Comparison of ENCODE assay signal across 1 cellular context in the genomic region with DNA sequence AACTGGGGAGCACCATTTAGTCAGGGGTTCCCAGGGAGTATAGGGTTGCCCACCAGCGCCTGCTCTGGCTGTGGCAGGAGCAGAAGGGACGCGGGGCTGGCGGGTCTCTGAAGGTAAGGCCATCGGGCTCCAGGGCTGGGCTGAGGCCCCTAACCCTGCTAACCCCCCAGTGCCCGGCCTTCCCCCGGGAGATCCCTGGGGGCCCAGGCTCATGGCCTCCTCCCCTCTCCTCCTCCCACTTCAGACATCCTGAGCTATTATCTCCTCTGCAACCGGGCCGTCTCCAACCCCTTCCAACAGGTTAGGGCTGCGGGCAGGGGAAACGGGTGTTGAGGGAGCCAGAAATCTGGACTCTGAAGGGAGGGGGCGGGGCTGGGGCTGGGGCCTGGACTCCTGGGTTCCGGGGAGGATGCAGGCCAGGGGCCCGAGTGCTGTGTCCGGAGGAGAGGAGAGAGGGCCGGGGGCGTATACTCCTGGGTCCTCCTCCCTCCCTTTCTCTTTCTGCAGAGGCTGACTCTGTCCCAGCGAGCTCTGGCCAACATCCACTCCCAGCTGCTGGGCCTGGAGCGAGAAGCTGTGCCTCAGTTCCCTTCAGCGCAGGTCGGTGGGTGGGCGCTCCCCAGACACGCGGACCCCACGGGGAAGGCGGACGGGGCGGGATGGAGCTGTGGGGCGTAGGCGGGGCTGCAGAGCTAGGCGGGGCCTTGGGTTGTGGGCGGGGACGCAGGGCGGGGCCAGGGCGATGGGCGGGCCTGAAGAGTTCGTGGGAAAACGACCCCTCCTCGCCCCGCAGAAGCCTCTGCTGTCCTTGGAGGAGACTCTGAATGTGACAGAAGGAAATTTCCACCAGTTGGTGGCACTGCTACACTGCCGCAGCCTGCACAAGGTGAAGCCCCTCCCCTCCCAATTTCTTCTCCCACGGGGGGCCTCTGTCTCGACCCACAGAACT.
A peak's percentile ranks its signal among the peaks of the same experiment; 100 is the strongest.
TF ChIP-seq lines count a peak whose summit lies in the region.

No MANE protein-coding gene starts in this region.

TF ChIP-seq in HEK293, 187 proteins besides CTCF, POLR2A, EP300 and RAD21 (continued from another document and continues in another):
- TF ChIP-seq, protein P1, sequence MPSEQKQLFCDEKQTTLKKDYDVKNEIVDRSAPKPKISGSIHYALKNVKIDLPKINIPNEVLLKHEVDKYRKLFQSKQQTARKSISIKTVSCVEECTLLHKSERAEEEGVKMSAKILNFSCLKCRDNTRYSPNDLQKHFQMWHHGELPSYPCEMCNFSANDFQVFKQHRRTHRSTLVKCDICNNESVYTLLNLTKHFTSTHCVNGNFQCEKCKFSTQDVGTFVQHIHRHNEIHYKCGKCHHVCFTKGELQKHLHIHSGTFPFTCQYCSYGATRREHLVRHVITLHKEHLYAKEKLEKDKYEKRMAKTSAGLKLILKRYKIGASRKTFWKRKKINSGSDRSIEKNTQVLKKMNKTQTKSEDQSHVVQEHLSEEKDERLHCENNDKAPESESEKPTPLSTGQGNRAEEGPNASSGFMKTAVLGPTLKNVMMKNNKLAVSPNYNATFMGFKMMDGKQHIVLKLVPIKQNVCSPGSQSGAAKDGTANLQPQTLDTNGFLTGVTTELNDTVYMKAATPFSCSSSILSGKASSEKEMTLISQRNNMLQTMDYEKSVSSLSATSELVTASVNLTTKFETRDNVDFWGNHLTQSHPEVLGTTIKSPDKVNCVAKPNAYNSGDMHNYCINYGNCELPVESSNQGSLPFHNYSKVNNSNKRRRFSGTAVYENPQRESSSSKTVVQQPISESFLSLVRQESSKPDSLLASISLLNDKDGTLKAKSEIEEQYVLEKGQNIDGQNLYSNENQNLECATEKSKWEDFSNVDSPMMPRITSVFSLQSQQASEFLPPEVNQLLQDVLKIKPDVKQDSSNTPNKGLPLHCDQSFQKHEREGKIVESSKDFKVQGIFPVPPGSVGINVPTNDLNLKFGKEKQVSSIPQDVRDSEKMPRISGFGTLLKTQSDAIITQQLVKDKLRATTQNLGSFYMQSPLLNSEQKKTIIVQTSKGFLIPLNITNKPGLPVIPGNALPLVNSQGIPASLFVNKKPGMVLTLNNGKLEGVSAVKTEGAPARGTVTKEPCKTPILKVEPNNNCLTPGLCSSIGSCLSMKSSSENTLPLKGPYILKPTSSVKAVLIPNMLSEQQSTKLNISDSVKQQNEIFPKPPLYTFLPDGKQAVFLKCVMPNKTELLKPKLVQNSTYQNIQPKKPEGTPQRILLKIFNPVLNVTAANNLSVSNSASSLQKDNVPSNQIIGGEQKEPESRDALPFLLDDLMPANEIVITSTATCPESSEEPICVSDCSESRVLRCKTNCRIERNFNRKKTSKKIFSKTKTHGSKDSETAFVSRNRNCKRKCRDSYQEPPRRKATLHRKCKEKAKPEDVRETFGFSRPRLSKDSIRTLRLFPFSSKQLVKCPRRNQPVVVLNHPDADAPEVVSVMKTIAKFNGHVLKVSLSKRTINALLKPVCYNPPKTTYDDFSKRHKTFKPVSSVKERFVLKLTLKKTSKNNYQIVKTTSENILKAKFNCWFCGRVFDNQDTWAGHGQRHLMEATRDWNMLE (tag by site-specific recombination; conservative IDR thresholded peaks at IDR 0.05; ENCODE audit: low read depth) = no peak
- TF ChIP-seq, protein P2, sequence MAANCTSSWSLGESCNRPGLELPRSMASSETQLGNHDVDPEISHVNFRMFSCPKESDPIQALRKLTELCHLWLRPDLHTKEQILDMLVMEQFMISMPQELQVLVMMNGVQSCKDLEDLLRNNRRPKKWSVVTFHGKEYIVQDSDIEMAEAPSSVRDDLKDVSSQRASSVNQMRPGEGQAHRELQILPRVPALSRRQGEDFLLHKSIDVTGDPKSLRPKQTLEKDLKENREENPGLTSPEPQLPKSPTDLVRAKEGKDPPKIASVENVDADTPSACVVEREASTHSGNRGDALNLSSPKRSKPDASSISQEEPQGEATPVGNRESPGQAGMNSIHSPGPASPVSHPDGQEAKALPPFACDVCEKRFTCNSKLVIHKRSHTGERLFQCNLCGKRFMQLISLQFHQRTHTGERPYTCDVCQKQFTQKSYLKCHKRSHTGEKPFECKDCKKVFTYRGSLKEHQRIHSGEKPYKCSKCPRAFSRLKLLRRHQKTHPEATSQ (tag by site-specific recombination; IDR thresholded peaks at IDR 0.05) = no peak
- TF ChIP-seq GLIS2 (tag by site-specific recombination; IDR thresholded peaks at IDR 0.05) (peak; percentile 60; the same call in 1 of the 2 replicates), HOXA7 (CRISPR knock-in tag; IDR thresholded peaks at IDR 0.05; ENCODE audit: borderline replicate concordance) (no peak), ZNF473 (tag by site-specific recombination; IDR thresholded peaks at IDR 0.05) (no peak), ZNF423 (tag by site-specific recombination; IDR thresholded peaks at IDR 0.05) (no peak), ZNF76 (tag by site-specific recombination; IDR thresholded peaks at IDR 0.05; ENCODE audit: borderline replicate concordance, low read depth) (no peak), ZNF138 (tag by site-specific recombination; IDR thresholded peaks at IDR 0.05; ENCODE audit: borderline replicate concordance) (no peak), ZNF202 (tag by site-specific recombination; IDR thresholded peaks at IDR 0.05; ENCODE audit: borderline replicate concordance) (no peak), KLF8 (tag by site-specific recombination; IDR thresholded peaks at IDR 0.05) (peak; percentile 76), ZNF354C (tag by site-specific recombination; IDR thresholded peaks at IDR 0.05; ENCODE audit: borderline replicate concordance, low read depth) (no peak), ZNF654 (tag by site-specific recombination; IDR thresholded peaks at IDR 0.05; ENCODE audit: low read depth) (peak; percentile 58), ZFHX2 (tag by site-specific recombination; conservative IDR thresholded peaks at IDR 0.05) (peak; percentile 82), ZNF341 (tag by site-specific recombination; IDR thresholded peaks at IDR 0.05; ENCODE audit: low read depth) (peak; percentile 34; the same call in 1 of the 2 replicates), ZBTB17 (tag by site-specific recombination; IDR thresholded peaks at IDR 0.05) (no peak), ZNF843 (tag by site-specific recombination; IDR thresholded peaks at IDR 0.05) (no peak), SP3 (tag by site-specific recombination; IDR thresholded peaks at IDR 0.05) (peak; percentile 90), ZNF121 (tag by site-specific recombination; IDR thresholded peaks at IDR 0.05) (no peak), SCRT2 (tag by site-specific recombination; IDR thresholded peaks at IDR 0.05) (peak; percentile 53; the same call in 1 of the 2 replicates), ZNF776 (tag by site-specific recombination; IDR thresholded peaks at IDR 0.05; ENCODE audit: borderline replicate concordance) (no peak), ZNF558 (tag by site-specific recombination; IDR thresholded peaks at IDR 0.05) (no peak), EGR2 (tag by site-specific recombination; IDR thresholded peaks at IDR 0.05; ENCODE audit: low read depth) (peak; percentile 78), ZNF596 (tag by site-specific recombination; IDR thresholded peaks at IDR 0.05) (no peak), HOXD13 (CRISPR knock-in tag; IDR thresholded peaks at IDR 0.05; ENCODE audit: borderline replicate concordance) (no peak), BCL11B (tag by site-specific recombination; IDR thresholded peaks at IDR 0.05; ENCODE audit: low read depth) (no peak), ZNF112 (tag by site-specific recombination; IDR thresholded peaks at IDR 0.05) (no peak), ZNF23 (tag by site-specific recombination; IDR thresholded peaks at IDR 0.05; ENCODE audit: borderline replicate concordance) (no peak), ZNF585B (tag by site-specific recombination; IDR thresholded peaks at IDR 0.05) (no peak), GLIS1 (tag by site-specific recombination; IDR thresholded peaks at IDR 0.05) (no peak), KLF16 (tag by site-specific recombination; IDR thresholded peaks at IDR 0.05) (peak; percentile 40; the same call in 1 of the 2 replicates), ZNF660 (tag by site-specific recombination; IDR thresholded peaks at IDR 0.05) (0 out of 2 replicates have a peak, but pooled peaks have one; percentile 16), ZNF133 (tag by site-specific recombination; IDR thresholded peaks at IDR 0.05) (no peak), ZNF155 (tag by site-specific recombination; IDR thresholded peaks at IDR 0.05) (no peak), HOXC10 (CRISPR knock-in tag; IDR thresholded peaks at IDR 0.05) (no peak; the same call in 1 of the 2 replicates)
- TF ChIP-seq, protein P3, sequence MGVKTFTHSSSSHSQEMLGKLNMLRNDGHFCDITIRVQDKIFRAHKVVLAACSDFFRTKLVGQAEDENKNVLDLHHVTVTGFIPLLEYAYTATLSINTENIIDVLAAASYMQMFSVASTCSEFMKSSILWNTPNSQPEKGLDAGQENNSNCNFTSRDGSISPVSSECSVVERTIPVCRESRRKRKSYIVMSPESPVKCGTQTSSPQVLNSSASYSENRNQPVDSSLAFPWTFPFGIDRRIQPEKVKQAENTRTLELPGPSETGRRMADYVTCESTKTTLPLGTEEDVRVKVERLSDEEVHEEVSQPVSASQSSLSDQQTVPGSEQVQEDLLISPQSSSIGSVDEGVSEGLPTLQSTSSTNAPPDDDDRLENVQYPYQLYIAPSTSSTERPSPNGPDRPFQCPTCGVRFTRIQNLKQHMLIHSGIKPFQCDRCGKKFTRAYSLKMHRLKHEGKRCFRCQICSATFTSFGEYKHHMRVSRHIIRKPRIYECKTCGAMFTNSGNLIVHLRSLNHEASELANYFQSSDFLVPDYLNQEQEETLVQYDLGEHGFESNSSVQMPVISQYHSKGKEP (tag by site-specific recombination; IDR thresholded peaks at IDR 0.05) = no peak
- TF ChIP-seq, protein P4, sequence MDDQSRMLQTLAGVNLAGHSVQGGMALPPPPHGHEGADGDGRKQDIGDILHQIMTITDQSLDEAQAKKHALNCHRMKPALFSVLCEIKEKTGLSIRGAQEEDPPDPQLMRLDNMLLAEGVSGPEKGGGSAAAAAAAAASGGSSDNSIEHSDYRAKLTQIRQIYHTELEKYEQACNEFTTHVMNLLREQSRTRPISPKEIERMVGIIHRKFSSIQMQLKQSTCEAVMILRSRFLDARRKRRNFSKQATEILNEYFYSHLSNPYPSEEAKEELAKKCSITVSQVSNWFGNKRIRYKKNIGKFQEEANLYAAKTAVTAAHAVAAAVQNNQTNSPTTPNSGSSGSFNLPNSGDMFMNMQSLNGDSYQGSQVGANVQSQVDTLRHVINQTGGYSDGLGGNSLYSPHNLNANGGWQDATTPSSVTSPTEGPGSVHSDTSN (CRISPR knock-in tag; IDR thresholded peaks at IDR 0.05) = peak; percentile 48
- TF ChIP-seq, protein P5, sequence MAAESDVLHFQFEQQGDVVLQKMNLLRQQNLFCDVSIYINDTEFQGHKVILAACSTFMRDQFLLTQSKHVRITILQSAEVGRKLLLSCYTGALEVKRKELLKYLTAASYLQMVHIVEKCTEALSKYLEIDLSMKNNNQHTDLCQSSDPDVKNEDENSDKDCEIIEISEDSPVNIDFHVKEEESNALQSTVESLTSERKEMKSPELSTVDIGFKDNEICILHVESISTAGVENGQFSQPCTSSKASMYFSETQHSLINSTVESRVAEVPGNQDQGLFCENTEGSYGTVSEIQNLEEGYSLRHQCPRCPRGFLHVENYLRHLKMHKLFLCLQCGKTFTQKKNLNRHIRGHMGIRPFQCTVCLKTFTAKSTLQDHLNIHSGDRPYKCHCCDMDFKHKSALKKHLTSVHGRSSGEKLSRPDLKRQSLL (tag by site-specific recombination; IDR thresholded peaks at IDR 0.05) = no peak
- TF ChIP-seq, protein P6, sequence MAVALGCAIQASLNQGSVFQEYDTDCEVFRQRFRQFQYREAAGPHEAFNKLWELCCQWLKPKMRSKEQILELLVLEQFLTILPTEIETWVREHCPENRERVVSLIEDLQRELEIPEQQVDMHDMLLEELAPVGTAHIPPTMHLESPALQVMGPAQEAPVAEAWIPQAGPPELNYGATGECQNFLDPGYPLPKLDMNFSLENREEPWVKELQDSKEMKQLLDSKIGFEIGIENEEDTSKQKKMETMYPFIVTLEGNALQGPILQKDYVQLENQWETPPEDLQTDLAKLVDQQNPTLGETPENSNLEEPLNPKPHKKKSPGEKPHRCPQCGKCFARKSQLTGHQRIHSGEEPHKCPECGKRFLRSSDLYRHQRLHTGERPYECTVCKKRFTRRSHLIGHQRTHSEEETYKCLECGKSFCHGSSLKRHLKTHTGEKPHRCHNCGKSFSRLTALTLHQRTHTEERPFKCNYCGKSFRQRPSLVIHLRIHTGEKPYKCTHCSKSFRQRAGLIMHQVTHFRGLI (tag by site-specific recombination; IDR thresholded peaks at IDR 0.05) = no peak
- TF ChIP-seq, protein P7, sequence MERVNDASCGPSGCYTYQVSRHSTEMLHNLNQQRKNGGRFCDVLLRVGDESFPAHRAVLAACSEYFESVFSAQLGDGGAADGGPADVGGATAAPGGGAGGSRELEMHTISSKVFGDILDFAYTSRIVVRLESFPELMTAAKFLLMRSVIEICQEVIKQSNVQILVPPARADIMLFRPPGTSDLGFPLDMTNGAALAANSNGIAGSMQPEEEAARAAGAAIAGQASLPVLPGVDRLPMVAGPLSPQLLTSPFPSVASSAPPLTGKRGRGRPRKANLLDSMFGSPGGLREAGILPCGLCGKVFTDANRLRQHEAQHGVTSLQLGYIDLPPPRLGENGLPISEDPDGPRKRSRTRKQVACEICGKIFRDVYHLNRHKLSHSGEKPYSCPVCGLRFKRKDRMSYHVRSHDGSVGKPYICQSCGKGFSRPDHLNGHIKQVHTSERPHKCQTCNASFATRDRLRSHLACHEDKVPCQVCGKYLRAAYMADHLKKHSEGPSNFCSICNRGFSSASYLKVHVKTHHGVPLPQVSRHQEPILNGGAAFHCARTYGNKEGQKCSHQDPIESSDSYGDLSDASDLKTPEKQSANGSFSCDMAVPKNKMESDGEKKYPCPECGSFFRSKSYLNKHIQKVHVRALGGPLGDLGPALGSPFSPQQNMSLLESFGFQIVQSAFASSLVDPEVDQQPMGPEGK (tag by site-specific recombination; IDR thresholded peaks at IDR 0.05) = peak; percentile 89
